In genomic region chr1:12899186-12899585, GRCh38 we compare ENCODE assay signal across 5 cellular contexts. TPM values are rescaled to one million over a fixed set of nuclear protein-coding genes. Genes with fewer than 3 reads are reported as not detected.
"Had no signal": no experiment of that assay in that cellular context is flagged by ENCODE, and none has a peak within 500 bp of the region (broad histone marks: within the 10 kb centered on the region; RNA-seq: fewer than 3 reads in every experiment).

No MANE protein-coding gene starts in this region.

RNA-seq across cellular contexts. Expression of gene PRAMEF10, which starts 1.1 kb away (rescaled TPM):
- total RNA-seq: HepG2, HT-29, HT1080, IMR-90, K562 had no signal

RNA-seq across cellular contexts. Expression of gene PRAMEF4, which starts 13.2 kb away (rescaled TPM):
- total RNA-seq: HepG2, HT-29, HT1080, IMR-90, K562 had no signal

RNA-seq across cellular contexts. Expression of gene PRAMEF7, which starts 17.2 kb away (rescaled TPM):
- total RNA-seq: HepG2, HT-29, HT1080, IMR-90, K562 had no signal

RNA-seq across cellular contexts. Expression of gene PRAMEF2, which starts 42.3 kb away (rescaled TPM):
- total RNA-seq: HepG2, HT-29, HT1080, IMR-90, K562 had no signal

RNA-seq across cellular contexts. Expression of gene PRAMEF6, which starts 48.2 kb away (rescaled TPM):
- total RNA-seq: HepG2, HT-29, HT1080, IMR-90, K562 had no signal
